20 cellular contexts compared by ENCODE assay signal in genomic region chr14:51116682-51117081, GRCh38. TPM values are rescaled to one million over a fixed set of nuclear protein-coding genes. Genes with fewer than 3 reads are reported as not detected.
DNase-seq lines count a peak whose midpoint lies in the region; ATAC-seq, FAIRE-seq and TF ChIP-seq lines count a peak whose summit lies in the region.
"Had no signal": no experiment of that assay in that cellular context is flagged by ENCODE, and none has a peak within 500 bp of the region (broad histone marks: within the 10 kb centered on the region; RNA-seq: fewer than 3 reads in every experiment).

No MANE protein-coding gene starts in this region.

- FAIRE-seq in bronchial epithelial cell (lab: Jason Lieb, UNC), result no peak
- FAIRE-seq: GM12892, GM18507, HTR-8/SVneo had no signal

- ATAC-seq in HG03457 (IDR thresholded peaks at IDR 0.05; ENCODE audit: unreplicated experiment), result no peak
- no peak for ATAC-seq in GM19395 (IDR thresholded peaks at IDR 0.05; ENCODE audit: unreplicated experiment)
- ATAC-seq: HCT116 had no signal

- H3K27me3 ChIP-seq in bronchial epithelial cell (ENCODE audit: control insufficient read depth, insufficient read depth, low read length), result no peaks in the 10 kb centered on the region
- H3K27me3 ChIP-seq: BLaER1 had no signal

- no peak overlapping the region for H3K4me3 ChIP-seq in bronchial epithelial cell (ENCODE audit: low read depth, low read length)
- H3K4me3 ChIP-seq: BLaER1 had no signal

- peak; percentile 12 for DNase-seq in DMS53 (lab: John Stamatoyannopoulos, UW)
- DNase-seq in DMS53 treated with DMSO at 0.1 percent for 48 hours (lab: John Stamatoyannopoulos, UW; ENCODE audit: unreplicated experiment), result no peak
- DNase-seq in NCI-H510A treated with DMSO at 0.1 percent for 48 hours (lab: John Stamatoyannopoulos, UW), result peak; percentile 64
- no peak for DNase-seq in NCI-H510A (lab: John Stamatoyannopoulos, UW)
- DNase-seq in bronchial epithelial cell (ENCODE audit: low read depth), result peak; percentile 28
- DNase-seq: 8988T; CD4-positive, alpha-beta memory T cell; DMS79; GDM1; GOT3; H7; HFFc6; IMR-90 had no signal

- no peaks in the 10 kb centered on the region for H3K36me3 ChIP-seq in bronchial epithelial cell (ENCODE audit: control insufficient read depth, insufficient read depth, low read length)
- H3K36me3 ChIP-seq: BLaER1 had no signal

- no peak for TF ChIP-seq CTCF in bronchial epithelial cell (IDR thresholded peaks at IDR 0.05; ENCODE audit: insufficient read depth, low read length, severe bottlenecking)

RNA-seq across cellular contexts. Expression of gene TRIM9, which starts 21.8 kb away (rescaled TPM):
- total RNA-seq in bronchial epithelial cell, result under 0.01 and 0.26 TPM in 2 replicates

Comparison
In these comparisons a context has a peak if more than half of its experiments do, and no peak if none do; other contexts are left out.
1. DNase-seq: peak in DMS53 (single experiment), NCI-H510A treated with DMSO at 0.1 percent for 48 hours (single experiment) and bronchial epithelial cell (single experiment); none in DMS53 treated with DMSO at 0.1 percent for 48 hours (single experiment) and NCI-H510A (single experiment).